Comparison of ENCODE assay signal across 34 cellular contexts in the genomic region with DNA sequence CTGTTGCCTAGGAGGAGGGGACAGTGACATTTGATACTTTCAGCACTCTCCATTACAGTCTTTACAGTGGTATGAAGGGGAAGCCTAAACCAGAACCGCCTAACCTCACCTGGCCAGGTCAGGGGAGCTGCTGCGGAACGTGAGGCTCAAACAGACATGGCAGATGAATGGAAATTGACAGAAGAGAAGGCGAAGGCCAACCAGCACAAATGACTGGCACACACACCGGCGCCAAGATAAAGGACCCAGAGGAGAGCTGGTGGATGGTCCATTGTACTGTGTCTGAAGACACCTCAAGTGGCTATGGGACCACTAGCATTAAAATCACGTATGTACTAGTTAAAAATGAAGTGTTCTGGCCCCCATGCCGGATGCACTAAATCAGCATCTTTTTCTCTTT.
"Had no signal": no experiment of that assay in that cellular context is flagged by ENCODE, and none has a peak within 500 bp of the region (broad histone marks: within the 10 kb centered on the region; RNA-seq: fewer than 3 reads in every experiment).

No MANE protein-coding gene starts in this region.

- DNase-seq: activated B cell treated with CpG ODN at 0.5 μM for 24 hours; activated CD4-positive, alpha-beta T cell treated with anti-CD3 and anti-CD28 coated beads for 48 hours; activated CD4-positive, alpha-beta T cell treated with anti-CD3 and anti-CD28 coated beads, Interleukin-2, amount 50 U/mL, for 1 hour; activated CD4-positive, alpha-beta T cell treated with anti-CD3 and anti-CD28 coated beads, Interleukin-2, amount 50 U/mL, for 48 hours; activated CD8-positive, alpha-beta memory T cell treated with anti-CD3 and anti-CD28 coated beads, Interleukin-2, amount 10 ng/mL, durations not matched to agents 7 days and 5 days; activated CD8-positive, alpha-beta memory T cell treated with anti-CD3 and anti-CD28 coated beads, Interleukin-2, amount 50 U/mL, for 4 hours; activated CD8-positive, alpha-beta T cell treated with anti-CD3 and anti-CD28 coated beads for 36 hours; activated effector memory CD4-positive, alpha-beta T cell treated with anti-CD3 and anti-CD28 coated beads, Interleukin-2, amount 50 U/mL, for 16 hours; activated naive CD4-positive, alpha-beta T cell treated with anti-CD3 and anti-CD28 coated beads for 36 hours; activated naive CD8-positive, alpha-beta T cell treated with anti-CD3 and anti-CD28 coated beads for 36 hours; activated naive CD8-positive, alpha-beta T cell treated with anti-CD3 and anti-CD28 coated beads, Interleukin-2, amount 50 U/mL, for 24 hours; activated T-cell treated with anti-CD3 and anti-CD28 coated beads, Interleukin-2, amount 50 U/mL, for 1 hour; activated T-cell treated with anti-CD3 and anti-CD28 coated beads, Interleukin-2, amount 50 U/mL, for 48 hours; adrenal gland; amygdala; aorta; body of pancreas; caudate nucleus; cortex of kidney; dermis blood vessel endothelial cell; effector CD4-positive, alpha-beta T cell; effector memory CD8-positive, alpha-beta T cell; erythroblast; foreskin melanocyte; heart right ventricle; T-helper 17 cell; T1000; WERI-Rb-1 had no signal

- H3K27ac ChIP-seq: adrenal gland, body of pancreas, esophagus muscularis mucosa, gastroesophageal sphincter, WERI-Rb-1 had no signal

- H3K9me3 Mint-ChIP-seq: activated B cell treated with CpG ODN at 0.5 μM for 24 hours; activated CD8-positive, alpha-beta T cell treated with anti-CD3 and anti-CD28 coated beads for 36 hours; activated naive CD4-positive, alpha-beta T cell treated with anti-CD3 and anti-CD28 coated beads for 36 hours; activated naive CD4-positive, alpha-beta T cell treated with anti-CD3 and anti-CD28 coated beads, Interleukin-2, amount 50 U/mL, for 24 hours; activated naive CD8-positive, alpha-beta T cell treated with anti-CD3 and anti-CD28 coated beads for 36 hours; activated naive CD8-positive, alpha-beta T cell treated with anti-CD3 and anti-CD28 coated beads, Interleukin-2, amount 50 U/mL, for 24 hours; activated T-helper 1 cell treated with anti-CD3 and anti-CD28 coated beads, Interleukin-12 subunit alpha, Interleukin-12 subunit beta, Interleukin-2, Interleukin-4 antibody, amounts not matched to agents 30 ng/mL and 10 ng/mL and 1 ng/mL, durations not matched to agents 14 hours and 24 hours and 36 hours; effector memory CD8-positive, alpha-beta T cell; T-helper 2 cell treated with Interferon-gamma antibody and Interleukin-4, amounts not matched to agents 5 μg/mL and 100 μg/mL, for 36 hours had no signal

- H3K4me1 Mint-ChIP-seq: activated B cell treated with CpG ODN at 0.5 μM for 24 hours had no signal

- H3K36me3 ChIP-seq: adrenal gland, esophagus muscularis mucosa, gastroesophageal sphincter, heart right ventricle, WERI-Rb-1 had no signal

- H3K4me3 ChIP-seq: adrenal gland, body of pancreas, esophagus muscularis mucosa, gastroesophageal sphincter, heart right ventricle had no signal

- H3K9me3 ChIP-seq: adrenal gland, body of pancreas, esophagus muscularis mucosa, gastroesophageal sphincter, heart right ventricle had no signal

- H3K27ac Mint-ChIP-seq: activated B cell treated with CpG ODN at 0.5 μM for 24 hours; activated CD8-positive, alpha-beta memory T cell treated with anti-CD3 and anti-CD28 coated beads, Interleukin-2, amount 10 ng/mL, durations not matched to agents 7 days and 5 days; activated CD8-positive, alpha-beta T cell treated with anti-CD3 and anti-CD28 coated beads for 36 hours; activated naive CD4-positive, alpha-beta T cell treated with anti-CD3 and anti-CD28 coated beads for 36 hours; activated naive CD4-positive, alpha-beta T cell treated with anti-CD3 and anti-CD28 coated beads, Interleukin-2, amount 50 U/mL, for 24 hours; activated naive CD8-positive, alpha-beta T cell treated with anti-CD3 and anti-CD28 coated beads for 36 hours; activated naive CD8-positive, alpha-beta T cell treated with anti-CD3 and anti-CD28 coated beads, Interleukin-2, amount 50 U/mL, for 24 hours; activated T-helper 1 cell treated with anti-CD3 and anti-CD28 coated beads, Interleukin-12 subunit alpha, Interleukin-12 subunit beta, Interleukin-2, Interleukin-4 antibody, amounts not matched to agents 30 ng/mL and 10 ng/mL and 1 ng/mL, durations not matched to agents 14 hours and 24 hours and 36 hours; activated T-helper 2 cell treated with anti-CD3 and anti-CD28 coated beads, Interferon-gamma antibody, Interleukin-2, Interleukin-4, amounts not matched to agents 10 μg/mL and 5 μg/mL and 100 μg/mL, durations not matched to agents 14 hours and 24 hours and 36 hours; effector memory CD8-positive, alpha-beta T cell; T-helper 17 cell; T-helper 2 cell treated with Interferon-gamma antibody and Interleukin-4, amounts not matched to agents 5 μg/mL and 100 μg/mL, for 36 hours had no signal

- H3K4me3 Mint-ChIP-seq: activated B cell treated with CpG ODN at 0.5 μM for 24 hours; activated CD8-positive, alpha-beta memory T cell treated with anti-CD3 and anti-CD28 coated beads, Interleukin-2, amount 10 ng/mL, durations not matched to agents 7 days and 5 days; activated CD8-positive, alpha-beta T cell treated with anti-CD3 and anti-CD28 coated beads for 36 hours; activated naive CD4-positive, alpha-beta T cell treated with anti-CD3 and anti-CD28 coated beads for 36 hours; activated naive CD4-positive, alpha-beta T cell treated with anti-CD3 and anti-CD28 coated beads, Interleukin-2, amount 50 U/mL, for 24 hours; activated naive CD8-positive, alpha-beta T cell treated with anti-CD3 and anti-CD28 coated beads for 36 hours; activated naive CD8-positive, alpha-beta T cell treated with anti-CD3 and anti-CD28 coated beads, Interleukin-2, amount 50 U/mL, for 24 hours; activated T-helper 1 cell treated with anti-CD3 and anti-CD28 coated beads, Interleukin-12 subunit alpha, Interleukin-12 subunit beta, Interleukin-2, Interleukin-4 antibody, amounts not matched to agents 30 ng/mL and 10 ng/mL and 1 ng/mL, durations not matched to agents 14 hours and 24 hours and 36 hours; effector memory CD8-positive, alpha-beta T cell; T-helper 17 cell; T-helper 2 cell treated with Interferon-gamma antibody and Interleukin-4, amounts not matched to agents 5 μg/mL and 100 μg/mL, for 36 hours had no signal

- H3K36me3 Mint-ChIP-seq: activated CD8-positive, alpha-beta memory T cell treated with anti-CD3 and anti-CD28 coated beads, Interleukin-2, amount 10 ng/mL, durations not matched to agents 7 days and 5 days; activated naive CD4-positive, alpha-beta T cell treated with anti-CD3 and anti-CD28 coated beads, Interleukin-2, amount 50 U/mL, for 24 hours; activated naive CD8-positive, alpha-beta T cell treated with anti-CD3 and anti-CD28 coated beads for 36 hours had no signal
